1 cellular context compared by ENCODE assay signal in genomic region chr3:195717852-195718476, GRCh38.
TF ChIP-seq lines count a peak whose summit lies in the region.

No MANE protein-coding gene starts in this region.

TF ChIP-seq in K562, 482 proteins besides CTCF, POLR2A, EP300 and RAD21 (continued from another document):
- TF ChIP-seq RERE (CRISPR knock-in tag; IDR thresholded peaks at IDR 0.05; ENCODE audit: borderline replicate concordance) (no peak), HDAC6 (IDR thresholded peaks at IDR 0.05; ENCODE audit: low read depth, low read length) (no peak), ZFP36 (IDR thresholded peaks at IDR 0.05; ENCODE audit: low read depth, low read length, partially characterized antibody) (peak; percentile 43), YY1 (IDR thresholded peaks at IDR 0.05; ENCODE audit: borderline replicate concordance in 1 of 3, control insufficient read depth in 1 of 3, extremely low read depth in 1 of 3, insufficient read depth in 3 of 3, insufficient read length in 1 of 3, insufficient replicate concordance in 2 of 3, low read depth in 1 of 3, low read length in 2 of 3) (no peak), FOXP4 (CRISPR knock-in tag; IDR thresholded peaks at IDR 0.05; ENCODE audit: borderline replicate concordance) (no peak), FOXP1 (CRISPR knock-in tag; IDR thresholded peaks at IDR 0.05) (0 out of 2 replicates have a peak, but pooled peaks have one; percentile 50)
